26 cellular contexts compared by ENCODE assay signal in genomic region chr7:125648543-125648942, GRCh38.
"Had no signal": no experiment of that assay in that cellular context is flagged by ENCODE, and none has a peak within 500 bp of the region (broad histone marks: within the 10 kb centered on the region; RNA-seq: fewer than 3 reads in every experiment).

No MANE protein-coding gene starts in this region.

- H3K4me1 ChIP-seq: colonic mucosa, gastrocnemius medialis, heart left ventricle, parathyroid adenoma, psoas muscle, sigmoid colon, tibial nerve, upper lobe of left lung had no signal

- H3K9me3 ChIP-seq: colonic mucosa, gastrocnemius medialis, heart left ventricle, neutrophil, psoas muscle, sigmoid colon, thoracic aorta, tibial nerve, upper lobe of left lung had no signal

- ATAC-seq: gastrocnemius medialis; heart left ventricle; left lobe of liver; natural killer cell treated with Interleukin-12 subunit alpha and Interleukin-12 subunit beta and Interleukin-15 and Interleukin-18, amount 100 ng/mL, for 72 hours; psoas muscle; right cardiac atrium; stimulated activated effector memory CD8-positive, alpha-beta T cell treated with anti-CD3 and anti-CD28 coated beads, Interleukin-12 subunit alpha, Interleukin-12 subunit beta, amount 100 ng/mL, for 72 hours; stimulated activated naive CD8-positive, alpha-beta T cell treated with anti-CD3 and anti-CD28 coated beads, Interleukin-15, Interleukin-2, amounts not matched to agents 100 U/mL and 50 U/mL, for 24 hours had no signal

- H3K27me3 ChIP-seq: colonic mucosa, gastrocnemius medialis, heart left ventricle, hepatocyte, neutrophil, sigmoid colon, tibial nerve, upper lobe of left lung had no signal

- DNase-seq: colonic mucosa; effector CD8-positive, alpha-beta T cell; erythroblast; gastrocnemius medialis; heart left ventricle; kidney; naive B cell; psoas muscle; right cardiac atrium; sigmoid colon; stimulated activated CD4-positive, alpha-beta T cell treated with anti-CD3 and anti-CD28 coated beads, Interleukin-2, amount 100 ng/mL, for 24 hours; stimulated activated CD4-positive, alpha-beta T cell treated with anti-CD3 and anti-CD28 coated beads, Interleukin-4, amount 100 ng/mL, for 24 hours; stimulated activated naive CD8-positive, alpha-beta T cell treated with anti-CD3 and anti-CD28 coated beads, Interleukin-15, Interleukin-2, amounts not matched to agents 100 U/mL and 50 U/mL, for 24 hours; substantia nigra; upper lobe of left lung had no signal

- H3K27ac ChIP-seq: colonic mucosa, gastrocnemius medialis, heart left ventricle, hepatocyte, neutrophil, parathyroid adenoma, psoas muscle, sigmoid colon, thoracic aorta, tibial nerve, upper lobe of left lung had no signal

- H3K36me3 ChIP-seq: colonic mucosa, gastrocnemius medialis, heart left ventricle, neutrophil, sigmoid colon, thoracic aorta, tibial nerve, upper lobe of left lung had no signal

- H3K4me3 ChIP-seq: colonic mucosa, gastrocnemius medialis, heart left ventricle, hepatocyte, lung, psoas muscle, sigmoid colon, thoracic aorta, tibial nerve, upper lobe of left lung had no signal

- FAIRE-seq: endothelial cell of umbilical vein, kidney, urothelium cell line had no signal
